In the genomic region with DNA sequence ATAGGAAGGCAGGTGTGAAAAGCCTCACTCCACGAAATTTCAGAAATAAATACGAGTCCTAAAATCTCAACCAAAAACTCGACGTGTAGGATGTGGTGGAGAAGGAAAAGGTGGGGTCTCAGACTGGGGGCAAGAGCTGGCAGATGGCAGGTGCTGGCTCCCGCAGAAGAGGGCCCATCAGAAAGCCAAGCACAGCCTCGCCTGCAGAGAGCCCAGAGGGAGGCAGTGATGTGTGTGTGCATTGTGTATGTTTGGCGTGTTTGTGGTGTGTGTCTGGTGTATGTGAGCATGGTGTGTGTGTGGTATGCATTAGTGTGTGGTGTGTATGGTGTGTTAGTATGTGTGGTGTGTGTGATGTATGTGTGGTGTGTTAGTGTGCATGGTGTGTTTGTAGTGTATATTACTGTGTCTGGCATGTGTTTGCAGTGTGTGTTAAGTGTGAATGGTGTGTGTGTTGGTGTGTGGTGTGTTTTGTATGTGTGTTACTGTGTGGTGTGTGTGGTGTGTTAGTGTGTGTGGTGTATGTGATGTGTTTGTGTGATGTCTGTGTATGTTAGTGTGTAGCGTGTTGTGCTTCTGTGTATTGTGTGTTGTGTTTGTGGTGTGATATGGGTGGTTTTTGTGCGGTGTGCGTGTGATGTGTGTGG, we compare ENCODE assay signal across 28 cellular contexts.
"Had no signal": no experiment of that assay in that cellular context is flagged by ENCODE, and none has a peak within 500 bp of the region (broad histone marks: within the 10 kb centered on the region; RNA-seq: fewer than 3 reads in every experiment).

No MANE protein-coding gene starts in this region.

- FAIRE-seq: TTC549 had no signal

- H3K27ac ChIP-seq: brain microvascular endothelial cell, SK-N-MC, VCaP had no signal

- DNase-seq: activated CD4-positive, alpha-beta memory T cell treated with anti-CD3 and anti-CD28 coated beads, Interleukin-2, amount 10 ng/mL, durations not matched to agents 7 days and 5 days; activated CD4-positive, alpha-beta T cell treated with anti-CD3 and anti-CD28 coated beads, Interleukin-2, amount 50 U/mL, for 1 hour; activated CD4-positive, CD25-positive, alpha-beta regulatory T cell; activated gamma-delta T cell treated with Interleukin-2 at 50 U/mL for 16 hours; activated naive CD4-positive, alpha-beta T cell treated with anti-CD3 and anti-CD28 coated beads, Interleukin-2, amount 10 ng/mL, durations not matched to agents 7 days and 5 days; activated naive CD8-positive, alpha-beta T cell treated with anti-CD3 and anti-CD28 coated beads for 36 hours; activated T-cell treated with anti-CD3 and anti-CD28 coated beads for 4 hours; activated T-cell treated with anti-CD3 and anti-CD28 coated beads, Interleukin-2, amount 50 U/mL, for 48 hours; brain microvascular endothelial cell; caudate nucleus; NCI-H1092; NCI-H1417; NCI-H1930; NCI-H2171 treated with DMSO at 0.1 percent for 48 hours; NCI-H226; NCI-H526; NCI-H82; NK-92 treated with Interleukin-12 subunit alpha and Interleukin-12 subunit beta, amount 100 ng/mL, for 24 hours; OCI-M1; RPMI8226; T-cell; T-helper 2 cell; T1000 had no signal

- H3K27me3 ChIP-seq: brain microvascular endothelial cell had no signal

- H3K36me3 ChIP-seq: brain microvascular endothelial cell had no signal

- ATAC-seq: Panc1, Right ventricle myocardium inferior, T-cell had no signal

- H3K4me3 ChIP-seq: SK-N-MC had no signal
